21 cellular contexts compared by ENCODE assay signal in the genomic region with DNA sequence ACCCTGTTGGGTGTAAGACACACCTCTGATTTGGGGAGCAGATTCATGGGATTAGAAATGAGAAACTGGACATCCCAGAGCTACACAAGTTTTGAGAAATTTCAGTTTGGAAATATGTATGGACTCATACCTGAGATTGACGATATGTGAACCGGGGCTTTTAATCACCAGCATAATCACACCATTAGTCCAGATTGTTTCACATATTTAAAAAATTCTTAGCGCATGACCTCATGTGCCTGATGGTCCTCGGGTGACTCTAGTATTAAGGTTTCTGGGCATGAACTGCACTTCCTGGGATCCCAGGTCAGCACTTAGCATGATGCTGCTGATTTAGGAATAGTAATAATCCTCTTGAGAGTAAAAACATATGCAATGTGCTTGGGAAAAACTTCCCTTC.
A peak's percentile ranks its signal among the peaks of the same experiment; 100 is the strongest.
DNase-seq lines count a peak whose midpoint lies in the region; FAIRE-seq and TF ChIP-seq lines count a peak whose summit lies in the region.
"Had no signal": no experiment of that assay in that cellular context is flagged by ENCODE, and none has a peak within 500 bp of the region (broad histone marks: within the 10 kb centered on the region; RNA-seq: fewer than 3 reads in every experiment).

No MANE protein-coding gene starts in this region.

- DNase-seq in A673 (ENCODE audit: low spot score) (no peak), EH (ENCODE audit: low read depth) (peak; percentile 51), SJSA1 (ENCODE audit: low read depth in 1 of 2, low spot score in 2 of 2) (no peak), glutamatergic neuron (no peak), iPS-NIHi11 (ENCODE audit: low spot score) (no peak), HTR-8/SVneo (ENCODE audit: insufficient read length, low spot score) (no peak)
- DNase-seq in NK-92 treated with Interleukin-12 subunit alpha and Interleukin-12 subunit beta, amount 100 ng/mL, for 24 hours (lab: John Stamatoyannopoulos, UW): no peak
- DNase-seq: ACHN, AML-193, GOT3, KBM-7, NCI-H1417, NCI-H187, NCI-H2227 treated with DMSO at 0.1 percent for 48 hours, NCI-H510A treated with DMSO at 0.1 percent for 48 hours, NCI-H82, PC-9 had no signal

- POLR2A ChIA-PET in A673 (lab: Charles Lee; ENCODE audit: low non-redundant PET): no interaction called here

- peaks cover 14% of the 10 kb centered on the region for H3K4me1 Mint-ChIP-seq in glutamatergic neuron (ENCODE audit: low read depth, unreplicated experiment)

- no peaks in the 10 kb centered on the region for H3K27me3 ChIP-seq in A673 (replicated peaks; ENCODE audit: insufficient read depth, low read depth, low read length, poor library complexity)
- H3K27me3 ChIP-seq in SJSA1 (replicated peaks): no peaks in the 10 kb centered on the region

- peak overlapping the region; percentile 90 for H3K27ac Mint-ChIP-seq in glutamatergic neuron (ENCODE audit: unreplicated experiment)

- intact Hi-C loops in A673 (cut with micrococcal nuclease; ENCODE audit: unreplicated experiment): no loop called here

- H3K27ac ChIP-seq in A673 (ENCODE audit: low read depth, low read length, poor library complexity, severe bottlenecking) (peak overlapping the region; percentile 55), SJSA1 (peak overlapping the region; percentile 29; the same call in 1 of the 2 replicates)
- H3K27ac ChIP-seq: C4-2B, PC-9 had no signal

- peaks cover 6% of the 10 kb centered on the region for H3K36me3 Mint-ChIP-seq in glutamatergic neuron (ENCODE audit: unreplicated experiment)

- no peak overlapping the region for H3K4me3 Mint-ChIP-seq in glutamatergic neuron (ENCODE audit: unreplicated experiment)

- CTCF ChIA-PET in A673 (lab: Charles Lee): no interaction called here

- H3K9me3 Mint-ChIP-seq in glutamatergic neuron (ENCODE audit: unreplicated experiment): peaks cover 7% of the 10 kb centered on the region

- no TSS peak for BruUV-seq in A673 (replicated peaks; lab: Mats Ljungman, UMichigan)

- H3K27me3 Mint-ChIP-seq in glutamatergic neuron (ENCODE audit: unreplicated experiment): no peaks in the 10 kb centered on the region

- H3K36me3 ChIP-seq in A673 (ENCODE audit: insufficient read depth, low read length, poor library complexity, severe bottlenecking) (no peaks in the 10 kb centered on the region), SJSA1 (no peaks in the 10 kb centered on the region)

- TF ChIP-seq CTCF in A673 (conservative IDR thresholded peaks at IDR 0.05; ENCODE audit: low read depth, low read length) (no peak), glutamatergic neuron (IDR thresholded peaks at IDR 0.05; ENCODE audit: partially characterized antibody, unreplicated experiment) (no peak)

- H3K4me3 ChIP-seq in A673 (ENCODE audit: low read depth, low read length, poor library complexity, severe bottlenecking) (no peak overlapping the region), SJSA1 (no peak overlapping the region)
- H3K4me3 ChIP-seq: PC-9 had no signal

- H3K9me3 ChIP-seq in A673 (ENCODE audit: low read depth, low read length, poor library complexity, severe bottlenecking) (peaks cover 10% of the 10 kb centered on the region), SJSA1 (replicated peaks) (no peaks in the 10 kb centered on the region)

- peaks cover 16% of the 10 kb centered on the region for H3K4me1 ChIP-seq in A673 (ENCODE audit: insufficient read depth, low read length, poor library complexity, severe bottlenecking)
- H3K4me1 ChIP-seq in SJSA1 (replicated peaks): peaks cover 12% of the 10 kb centered on the region; the same call in 1 of the 2 replicates

- FAIRE-seq in HTR-8/SVneo (lab: Jason Lieb, UNC): no peak
- FAIRE-seq: GM12891, GM19239, HepG2 had no signal
